14 cellular contexts compared by ENCODE assay signal in genomic region chr5:151204051-151204450, GRCh38.
"Had no signal": no experiment of that assay in that cellular context is flagged by ENCODE, and none has a peak within 500 bp of the region (broad histone marks: within the 10 kb centered on the region; RNA-seq: fewer than 3 reads in every experiment).

No MANE protein-coding gene starts in this region.

- DNase-seq: activated CD4-positive, alpha-beta T cell treated with anti-CD3 and anti-CD28 coated beads, Interleukin-2, amount 10 ng/mL, durations not matched to agents 7 days and 5 days; activated CD4-positive, CD25-positive, alpha-beta regulatory T cell; activated naive CD8-positive, alpha-beta T cell treated with anti-CD3 and anti-CD28 coated beads for 36 hours; aorta; hypothalamus; lower lobe of right lung; sigmoid colon; stimulated activated CD4-positive, alpha-beta T cell treated with anti-CD3 and anti-CD28 coated beads, Interleukin-2, amount 100 ng/mL, for 24 hours; stimulated activated naive CD4-positive, alpha-beta T cell treated with Interleukin-2 at 50 U/mL for 16 hours; T-helper 17 cell; upper lobe of right lung had no signal

- H3K9me3 ChIP-seq: breast epithelium, lower lobe of right lung, sigmoid colon, upper lobe of right lung had no signal

- H3K27me3 Mint-ChIP-seq: activated CD4-positive, alpha-beta T cell treated with anti-CD3 and anti-CD28 coated beads, Interleukin-2, amount 10 ng/mL, durations not matched to agents 7 days and 5 days; activated naive CD8-positive, alpha-beta T cell treated with anti-CD3 and anti-CD28 coated beads for 36 hours; activated T-helper 17 cell treated with anti-CD3 and anti-CD28 coated beads, Interleukin-2, amount 50 U/mL, for 72 hours; natural killer cell treated with Interleukin-12 subunit alpha and Interleukin-12 subunit beta and Interleukin-15 and Interleukin-18, amount 100 ng/mL, for 72 hours; T-helper 17 cell had no signal

- H3K27me3 ChIP-seq: breast epithelium, sigmoid colon, upper lobe of right lung had no signal

- H3K36me3 ChIP-seq: breast epithelium had no signal

- H3K27ac ChIP-seq: breast epithelium, lower lobe of right lung, sigmoid colon, upper lobe of right lung had no signal

- H3K4me1 ChIP-seq: breast epithelium had no signal

- H3K4me3 ChIP-seq: breast epithelium, lower lobe of right lung, sigmoid colon, upper lobe of right lung had no signal

- H3K4me3 Mint-ChIP-seq: activated CD4-positive, alpha-beta T cell treated with anti-CD3 and anti-CD28 coated beads, Interleukin-2, amount 10 ng/mL, durations not matched to agents 7 days and 5 days; activated naive CD8-positive, alpha-beta T cell treated with anti-CD3 and anti-CD28 coated beads for 36 hours; activated T-helper 17 cell treated with anti-CD3 and anti-CD28 coated beads, Interleukin-2, amount 50 U/mL, for 72 hours; natural killer cell treated with Interleukin-12 subunit alpha and Interleukin-12 subunit beta and Interleukin-15 and Interleukin-18, amount 100 ng/mL, for 72 hours; T-helper 17 cell had no signal

- H3K27ac Mint-ChIP-seq: activated CD4-positive, alpha-beta T cell treated with anti-CD3 and anti-CD28 coated beads, Interleukin-2, amount 10 ng/mL, durations not matched to agents 7 days and 5 days; activated naive CD8-positive, alpha-beta T cell treated with anti-CD3 and anti-CD28 coated beads for 36 hours; activated T-helper 17 cell treated with anti-CD3 and anti-CD28 coated beads, Interleukin-2, amount 50 U/mL, for 72 hours; T-helper 17 cell had no signal

- ATAC-seq: activated T-helper 17 cell treated with anti-CD3 and anti-CD28 coated beads, Interleukin-2, amount 50 U/mL, for 72 hours; lower lobe of right lung; natural killer cell treated with Interleukin-12 subunit alpha and Interleukin-12 subunit beta and Interleukin-15 and Interleukin-18, amount 100 ng/mL, for 72 hours; T-helper 17 cell; upper lobe of right lung had no signal

- H3K9me3 Mint-ChIP-seq: activated CD4-positive, alpha-beta T cell treated with anti-CD3 and anti-CD28 coated beads, Interleukin-2, amount 10 ng/mL, durations not matched to agents 7 days and 5 days; activated naive CD8-positive, alpha-beta T cell treated with anti-CD3 and anti-CD28 coated beads for 36 hours; activated T-helper 17 cell treated with anti-CD3 and anti-CD28 coated beads, Interleukin-2, amount 50 U/mL, for 72 hours; natural killer cell treated with Interleukin-12 subunit alpha and Interleukin-12 subunit beta and Interleukin-15 and Interleukin-18, amount 100 ng/mL, for 72 hours had no signal
